ENCODE assay signal across 15 cellular contexts in genomic region chr6:125524356-125524755, GRCh38.
DNase-seq lines count a peak whose midpoint lies in the region.
"Had no signal": no experiment of that assay in that cellular context is flagged by ENCODE, and none has a peak within 500 bp of the region (broad histone marks: within the 10 kb centered on the region; RNA-seq: fewer than 3 reads in every experiment).

No MANE protein-coding gene starts in this region.

- H2AFZ ChIP-seq in trophoblast cell (ENCODE audit: insufficient read depth, low read length, poor library complexity), result no peak overlapping the region
- H2AFZ ChIP-seq: GM23248 had no signal

- no CpG with 5 or more reads among the region's 2 CpGs for WGBS in trophoblast cell (ENCODE audit: extremely low coverage, insufficient coverage, insufficient read length)

- DNase-seq in SK-MEL-5 (ENCODE audit: low read depth, low spot score) (peak; percentile 45), medulla oblongata (ENCODE audit: extremely low spot score) (peak; percentile 12), trophoblast cell (no peak), superior temporal gyrus (ENCODE audit: extremely low spot score) (peak; percentile 36), NCI-H1930 (lab: John Stamatoyannopoulos, UW) (no peak), DMS114 treated with DMSO at 0.1 percent for 48 hours (lab: John Stamatoyannopoulos, UW; ENCODE audit: unreplicated experiment) (no peak), NCI-H1694 treated with DMSO at 0.1 percent for 48 hours (lab: John Stamatoyannopoulos, UW) (no peak)
- DNase-seq: Caco-2; CD8-positive, alpha-beta memory T cell; DMS153; DMS79; GDM1; GM23248 had no signal

- H3K23ac ChIP-seq in trophoblast cell (ENCODE audit: low read length), result no peak overlapping the region

- H2BK5ac ChIP-seq in trophoblast cell (ENCODE audit: low read depth, low read length, poor library complexity), result no peak overlapping the region

- H3K27me3 ChIP-seq in trophoblast cell (ENCODE audit: insufficient read depth, low read length), result no peaks in the 10 kb centered on the region
- H3K27me3 ChIP-seq: BLaER1 treated with 17β-estradiol and CSF1 and Interleukin-3, amounts not matched to agents 10 nM and 100 nM had no signal

- H3K4me2 ChIP-seq in trophoblast cell (ENCODE audit: low read length), result no peak overlapping the region
- H3K4me2 ChIP-seq: BLaER1 treated with 17β-estradiol and CSF1 and Interleukin-3, amounts not matched to agents 10 nM and 100 nM had no signal

- peaks cover 6% of the 10 kb centered on the region for H3K79me1 ChIP-seq in trophoblast cell (ENCODE audit: low read length)

- no peak overlapping the region for H3K27ac ChIP-seq in trophoblast cell (ENCODE audit: low read depth, low read length)
- H3K27ac ChIP-seq: BLaER1 treated with 17β-estradiol and CSF1 and Interleukin-3, amounts not matched to agents 10 nM and 100 nM; GM23248 had no signal

- peak overlapping the region; percentile 13 for H4K91ac ChIP-seq in trophoblast cell (ENCODE audit: low read depth, low read length)

- peak overlapping the region; percentile 7 for H2BK120ac ChIP-seq in trophoblast cell (ENCODE audit: insufficient read depth, low read length, poor library complexity)

- no peaks in the 10 kb centered on the region for H3K36me3 ChIP-seq in trophoblast cell (ENCODE audit: control insufficient read depth in 1 of 2, insufficient read depth in 2 of 2, low read length in 2 of 2)
- H3K36me3 ChIP-seq: BLaER1 treated with 17β-estradiol and CSF1 and Interleukin-3, amounts not matched to agents 10 nM and 100 nM; HAP-1 had no signal

- H3K4me1 ChIP-seq in trophoblast cell (ENCODE audit: control insufficient read depth in 1 of 2, insufficient read depth in 2 of 2, low read length in 2 of 2), result peaks cover 7 to 11% of the 10 kb centered on the region in 2 experiments
- H3K4me1 ChIP-seq: Caco-2, HAP-1 had no signal

- H3K18ac ChIP-seq in trophoblast cell (ENCODE audit: low read length), result no peak overlapping the region

- no peak overlapping the region for H3K14ac ChIP-seq in trophoblast cell (ENCODE audit: low read length)

- no peak overlapping the region for H3K4me3 ChIP-seq in trophoblast cell (ENCODE audit: low read depth, low read length)
- H3K4me3 ChIP-seq: BLaER1 treated with 17β-estradiol and CSF1 and Interleukin-3, amounts not matched to agents 10 nM and 100 nM; GM23248; HAP-1 had no signal

- H2BK12ac ChIP-seq in trophoblast cell (ENCODE audit: low read length), result no peak overlapping the region

- H3K79me2 ChIP-seq in trophoblast cell (ENCODE audit: control insufficient read depth, insufficient read depth, low read length, poor library complexity), result no peaks in the 10 kb centered on the region

- H4K8ac ChIP-seq in trophoblast cell (ENCODE audit: low read depth, low read length), result no peak overlapping the region

- in situ Hi-C loops in SK-MEL-5 (cut with HindIII; ENCODE audit: low pct_unique_long_range_greater_than_20kb, low sequenced_read_pairs), result no loop called here

- no peak overlapping the region for H3K9ac ChIP-seq in trophoblast cell (ENCODE audit: low read length)
- H3K9ac ChIP-seq: BLaER1 treated with 17β-estradiol and CSF1 and Interleukin-3, amounts not matched to agents 10 nM and 100 nM; GM23248 had no signal

- no peak overlapping the region for H4K12ac ChIP-seq in trophoblast cell (ENCODE audit: low read depth, low read length)

- no peak overlapping the region for H2AK5ac ChIP-seq in trophoblast cell (ENCODE audit: low read length)

- no peaks in the 10 kb centered on the region for H3K9me3 ChIP-seq in trophoblast cell (ENCODE audit: insufficient read depth, low read depth, low read length)
- H3K9me3 ChIP-seq: BLaER1 treated with 17β-estradiol and CSF1 and Interleukin-3, amounts not matched to agents 10 nM and 100 nM; Caco-2; HAP-1 had no signal

- H3K4ac ChIP-seq in trophoblast cell (ENCODE audit: low read depth, low read length), result no peak overlapping the region

Comparison
In these comparisons a context has a peak if more than half of its experiments do, and no peak if none do; other contexts are left out.
1. DNase-seq: peak in SK-MEL-5 (single experiment), medulla oblongata (single experiment) and superior temporal gyrus (single experiment); none in trophoblast cell (0 of 2), NCI-H1930 (0 of 2), DMS114 treated with DMSO at 0.1 percent for 48 hours (single experiment) and NCI-H1694 treated with DMSO at 0.1 percent for 48 hours (single experiment).